ENCODE assay signal across 23 cellular contexts in the genomic region with DNA sequence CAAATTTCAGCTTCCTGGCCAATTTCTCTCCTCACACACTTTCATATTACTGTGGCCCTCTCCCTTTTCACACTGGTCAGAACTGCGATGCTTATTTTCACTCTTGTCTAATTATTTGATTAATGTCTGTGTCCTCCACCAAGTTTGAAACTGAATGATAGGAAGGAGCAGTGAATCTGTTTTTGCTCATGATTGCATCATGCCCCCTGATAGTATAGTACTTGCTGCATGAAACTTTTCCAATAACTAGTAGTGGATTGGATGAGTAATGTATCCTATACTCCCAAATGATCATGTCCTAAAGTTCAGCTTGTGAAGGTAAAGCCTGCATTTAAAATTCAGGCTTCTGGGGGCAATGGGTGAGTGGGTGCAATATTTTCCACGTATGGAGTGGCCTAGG.
DNase-seq lines count a peak whose midpoint lies in the region; ATAC-seq, FAIRE-seq and TF ChIP-seq lines count a peak whose summit lies in the region.
"Had no signal": no experiment of that assay in that cellular context is flagged by ENCODE, and none has a peak within 500 bp of the region (broad histone marks: within the 10 kb centered on the region; RNA-seq: fewer than 3 reads in every experiment).

No MANE protein-coding gene starts in this region.

- dilution Hi-C loops in IMR-90 (cut with HindIII; ENCODE audit: low sequenced_read_pairs, unreplicated experiment): no loop called here

- H3K9me1 ChIP-seq in IMR-90 (ENCODE audit: insufficient read depth, low read length): no peaks in the 10 kb centered on the region
- H3K9me1 ChIP-seq in K562 (ENCODE audit: control insufficient read depth, insufficient read depth, low read length): no peaks in the 10 kb centered on the region

- no peak overlapping the region for H3K27ac ChIP-seq in BLaER1
- no peak overlapping the region for H3K27ac ChIP-seq in IMR-90 (ENCODE audit: insufficient read depth, low read length)
- H3K27ac ChIP-seq in K562 (ENCODE audit: extremely low read depth, low read depth, low read length): no peak overlapping the region
- no peak overlapping the region for H3K27ac ChIP-seq in Karpas-422 (ENCODE audit: low read length)
- H3K27ac ChIP-seq: A549, C4-2B had no signal

- no CpG with 5 or more reads among the region's 2 CpGs for WGBS in IMR-90 (ENCODE audit: extremely low coverage in 2 of 2, insufficient read length in 1 of 2), 2 experiments
- WGBS in K562 (ENCODE audit: insufficient coverage, low coverage, missing lambda C conversion rate): 0% methylated on average over 2 of the region's 2 CpGs

- POLR2A ChIA-PET in IMR-90 (lab: Charles Lee; ENCODE audit: unreplicated experiment): no interaction called here
- POLR2A ChIA-PET in K562 (lab: Yijun Ruan, JAX): no interaction called here

- H3K9me3 ChIP-seq in BLaER1: no peaks in the 10 kb centered on the region
- no peaks in the 10 kb centered on the region for H3K9me3 ChIP-seq in IMR-90 (ENCODE audit: control insufficient read depth, insufficient read depth, low read length)
- H3K9me3 ChIP-seq in K562 (replicated peaks; ENCODE audit: control insufficient read depth, insufficient read depth, low read depth, low read length): no peaks in the 10 kb centered on the region
- H3K9me3 ChIP-seq in Karpas-422 (ENCODE audit: low read length): no peaks in the 10 kb centered on the region
- H3K9me3 ChIP-seq: A549, BE2C, Caco-2 had no signal

- H3K14ac ChIP-seq in IMR-90 (replicated peaks; ENCODE audit: low read depth, low read length): no peak overlapping the region

- no peaks in the 10 kb centered on the region for H4K20me1 ChIP-seq in BLaER1
- H4K20me1 ChIP-seq in IMR-90 (ENCODE audit: insufficient read depth, low read length): no peaks in the 10 kb centered on the region
- H4K20me1 ChIP-seq in K562 (replicated peaks; ENCODE audit: control insufficient read depth, insufficient read depth, low read length): peaks cover 3% of the 10 kb centered on the region; the same call in 1 of the 2 replicates
- H4K20me1 ChIP-seq in Karpas-422 (ENCODE audit: insufficient read depth, low read depth, low read length): no peaks in the 10 kb centered on the region

- H2AFZ ChIP-seq in IMR-90 (replicated peaks; ENCODE audit: low read length, poor library complexity) (no peak overlapping the region), K562 (ENCODE audit: low read depth, low read length) (no peak overlapping the region), Karpas-422 (ENCODE audit: low read length) (no peak overlapping the region)
- H2AFZ ChIP-seq: GM23338 had no signal

- no peak for FAIRE-seq in K562 (lab: Jason Lieb, UNC)
- FAIRE-seq: A549, D721Med, GM12878 had no signal

- no peak overlapping the region for H2BK120ac ChIP-seq in IMR-90 (ENCODE audit: low read depth, low read length)

- no peak overlapping the region for H2BK20ac ChIP-seq in IMR-90 (ENCODE audit: low read depth, low read length)

- no peak overlapping the region for H4K91ac ChIP-seq in IMR-90 (ENCODE audit: insufficient read depth, low read depth, low read length)

- H3K56ac ChIP-seq in IMR-90 (ENCODE audit: extremely low read depth, insufficient read depth, low read length): no peak overlapping the region

- no peak overlapping the region for H4K5ac ChIP-seq in IMR-90 (ENCODE audit: low read depth, low read length)

- no peak for TF ChIP-seq EP300 in K562 (IDR thresholded peaks at IDR 0.05; ENCODE audit: low read length)

- H3K4me2 ChIP-seq in BLaER1: peak overlapping the region; percentile 36
- H3K4me2 ChIP-seq in IMR-90 (ENCODE audit: low read depth, low read length): no peak overlapping the region
- no peak overlapping the region for H3K4me2 ChIP-seq in K562 (ENCODE audit: insufficient read depth, low read length)
- H3K4me2 ChIP-seq in Karpas-422 (ENCODE audit: low read depth, low read length, poor library complexity, severe bottlenecking): no peak overlapping the region
- H3K4me2 ChIP-seq: A549, GM23338 had no signal

- peaks cover 11% of the 10 kb centered on the region for H3K4me1 ChIP-seq in BLaER1
- no peaks in the 10 kb centered on the region for H3K4me1 ChIP-seq in IMR-90 (ENCODE audit: control insufficient read depth, insufficient read depth, low read length)
- no peaks in the 10 kb centered on the region for H3K4me1 ChIP-seq in K562 (replicated peaks in 1 of 2; ENCODE audit: control insufficient read depth in 2 of 2, insufficient read depth in 2 of 2, low read length in 2 of 2)
- no peaks in the 10 kb centered on the region for H3K4me1 ChIP-seq in Karpas-422 (ENCODE audit: low read length)
- H3K4me1 ChIP-seq: BE2C, Caco-2 had no signal

- no peaks in the 10 kb centered on the region for H3K79me1 ChIP-seq in IMR-90 (ENCODE audit: low read depth in 1 of 2, low read length in 2 of 2)

- TF ChIP-seq CTCF in IMR-90 (conservative IDR thresholded peaks at IDR 0.05; ENCODE audit: low read depth, low read length): no peak
- TF ChIP-seq CTCF in K562 (IDR thresholded peaks at IDR 0.05 in 2 of 3, conservative IDR thresholded peaks at IDR 0.05 in 1 of 3; ENCODE audit: insufficient read depth in 2 of 3, low read depth in 1 of 3, low read length in 3 of 3): no peak

- no peak overlapping the region for H2AK5ac ChIP-seq in IMR-90 (ENCODE audit: low read depth, low read length)

- H2BK5ac ChIP-seq in IMR-90 (ENCODE audit: low read depth, low read length, poor library complexity, severe bottlenecking): no peak overlapping the region

- TF ChIP-seq POLR2A in IMR-90 (IDR thresholded peaks at IDR 0.05; ENCODE audit: low read depth, low read length) (no peak), K562 (conservative IDR thresholded peaks at IDR 0.05) (no peak)

- H3K4ac ChIP-seq in IMR-90 (ENCODE audit: low read depth, low read length): no peak overlapping the region

- H3K4me3 ChIP-seq in BLaER1 (no peak overlapping the region), IMR-90 (ENCODE audit: insufficient read depth, low read depth, low read length) (no peak overlapping the region), K562 (no peak overlapping the region), Karpas-422 (ENCODE audit: low read length) (no peak overlapping the region)
- H3K4me3 ChIP-seq: A549, GM12878, GM23338 had no signal

- intact Hi-C loops in IMR-90 (cut with micrococcal nuclease) (loop anchor here (10.0 kb wide), 1 partner anchor 123 kb away; the partner anchor contains the start of gene ASIC2), K562 (cut with micrococcal nuclease) (no loop called here)

- no peak overlapping the region for H3K23ac ChIP-seq in IMR-90 (ENCODE audit: low read depth, low read length)

- H2BK15ac ChIP-seq in IMR-90 (ENCODE audit: low read depth, low read length): no peak overlapping the region

- TF ChIP-seq RAD21 in IMR-90 (IDR thresholded peaks at IDR 0.05; ENCODE audit: low read length) (no peak), K562 (CRISPR knock-in tag; conservative IDR thresholded peaks at IDR 0.05 in 1 of 2, IDR thresholded peaks at IDR 0.05 in 1 of 2) (no peak)

- no peak overlapping the region for H4K8ac ChIP-seq in IMR-90 (ENCODE audit: low read depth in 2 of 2, low read length in 2 of 2)

- no peak overlapping the region for H3K18ac ChIP-seq in IMR-90 (ENCODE audit: low read depth, low read length)

- H3K27me3 ChIP-seq in BLaER1: no peaks in the 10 kb centered on the region
- H3K27me3 ChIP-seq in IMR-90 (ENCODE audit: control insufficient read depth, insufficient read depth, low read length): peaks cover 7% of the 10 kb centered on the region; the same call in 1 of the 2 replicates
- H3K27me3 ChIP-seq in K562 (ENCODE audit: control insufficient read depth in 2 of 2, insufficient read depth in 2 of 2, low read length in 2 of 2): peaks cover 0 to 5% of the 10 kb centered on the region in 2 experiments; a peak in 3 of 5 replicates
- no peaks in the 10 kb centered on the region for H3K27me3 ChIP-seq in Karpas-422 (ENCODE audit: low read length)

- DNase-seq in IMR-90: no peak
- no peak for DNase-seq in K562 (ENCODE audit: extremely low read depth in 1 of 4, low spot score in 3 of 4)
- DNase-seq in D341Med (ENCODE audit: low spot score): no peak
- no peak for DNase-seq in Karpas-422
- DNase-seq: 8988T; ACHN; AML-193; BE2C; Caco-2; CD4-positive, CD25-positive, alpha-beta regulatory T cell; CD8-positive, alpha-beta T cell; DMS 273 treated with DMSO at 0.1 percent for 48 hours; EL; GDM1; H9 had no signal

- no peaks in the 10 kb centered on the region for H3K9me2 ChIP-seq in Karpas-422 (replicated peaks; ENCODE audit: insufficient read depth, low read length)

- H3K36me3 ChIP-seq in BLaER1 (no peaks in the 10 kb centered on the region), IMR-90 (ENCODE audit: control insufficient read depth, insufficient read depth, low read length) (no peaks in the 10 kb centered on the region), K562 (ENCODE audit: control insufficient read depth, insufficient read depth, low read length) (no peaks in the 10 kb centered on the region), Karpas-422 (ENCODE audit: insufficient read depth, low read length) (no peaks in the 10 kb centered on the region)
- H3K36me3 ChIP-seq: BE2C had no signal

- H3K79me2 ChIP-seq in K562 (ENCODE audit: control insufficient read depth, insufficient read depth, low read length) (no peaks in the 10 kb centered on the region), Karpas-422 (ENCODE audit: low read length) (no peaks in the 10 kb centered on the region)

- no peak for ATAC-seq in IMR-90 (ENCODE audit: low read depth)
- ATAC-seq in K562: no peak
- ATAC-seq in HG02885 (IDR thresholded peaks at IDR 0.05; ENCODE audit: poor library complexity, unreplicated experiment): no peak
- ATAC-seq: A549; CD8-positive, alpha-beta T cell; GM12878; GM23338; HCT116 had no signal

- H3K9ac ChIP-seq in BLaER1 (no peak overlapping the region), IMR-90 (ENCODE audit: low read depth, low read length) (no peak overlapping the region), K562 (ENCODE audit: insufficient read depth in 1 of 2, low read depth in 2 of 2, low read length in 2 of 2) (no peak overlapping the region), Karpas-422 (ENCODE audit: low read length) (no peak overlapping the region)

- in situ Hi-C loops in IMR-90 (cut with MboI; ENCODE audit: low sequenced_read_pairs): no loop called here
- in situ Hi-C loops in K562 (cut with MboI): no loop called here

- CTCF ChIA-PET in IMR-90 (lab: Yijun Ruan, JAX): no interaction called here
- CTCF ChIA-PET in K562 (lab: Yijun Ruan, JAX; ENCODE audit: low intra/inter-chr PET ratio): no interaction called here

- BruUV-seq in IMR-90 (replicated peaks; lab: Mats Ljungman, UMichigan) (no TSS peak), K562 (replicated peaks; lab: Mats Ljungman, UMichigan) (no TSS peak)

- no peak overlapping the region for H2AK9ac ChIP-seq in IMR-90 (replicated peaks; ENCODE audit: low read depth, low read length, poor library complexity)

TF ChIP-seq in IMR-90, 13 proteins besides CTCF, POLR2A, EP300 and RAD21:
- TF ChIP-seq CEBPB (IDR thresholded peaks at IDR 0.05; ENCODE audit: low read depth, low read length) (peak; percentile 39), FOS (IDR thresholded peaks at IDR 0.05; ENCODE audit: low read depth, low read length) (no peak)

TF ChIP-seq in K562, 482 proteins besides CTCF, POLR2A, EP300 and RAD21 (continues in another document):
- TF ChIP-seq MEIS2 (IDR thresholded peaks at IDR 0.05; ENCODE audit: partially characterized antibody) (peak; percentile 32), TRIM24 (IDR thresholded peaks at IDR 0.05) (peak in 1 of 2 experiments; percentile 46; a peak in 1 of 4 replicates)
